ENCODE assay signal across 12 cellular contexts in the genomic region with DNA sequence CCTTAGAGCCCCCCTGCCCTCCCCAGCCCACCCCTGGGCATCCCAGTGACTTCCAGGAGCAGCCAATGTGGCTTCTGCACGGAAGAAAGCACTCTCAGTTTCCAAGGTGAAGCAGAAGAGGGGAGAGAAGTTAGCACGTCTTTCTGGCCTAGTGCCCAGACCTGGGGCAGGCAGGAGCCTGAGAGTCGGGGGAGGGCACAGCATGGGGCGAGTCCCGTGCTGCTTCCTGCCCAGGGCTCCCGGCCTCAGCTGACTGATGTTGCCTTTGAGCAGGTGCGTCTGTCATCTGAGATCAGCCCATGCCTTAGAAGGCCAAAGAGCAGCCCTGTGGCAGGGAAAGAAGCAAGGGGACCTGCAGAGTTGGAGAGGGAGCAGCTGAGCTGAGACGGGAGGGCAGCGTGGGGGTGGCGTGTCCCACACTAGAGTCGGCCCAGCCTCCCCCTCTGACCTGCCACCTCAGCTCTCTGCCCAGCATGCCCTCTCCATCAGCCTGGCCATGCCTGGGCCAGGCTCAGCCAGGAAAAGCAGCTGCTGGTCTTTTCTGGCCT. TPM values are rescaled to one million over a fixed set of nuclear protein-coding genes. Genes with fewer than 3 reads are reported as not detected.
DNase-seq lines count a peak whose midpoint lies in the region; ATAC-seq, FAIRE-seq and TF ChIP-seq lines count a peak whose summit lies in the region.
"Had no signal": no experiment of that assay in that cellular context is flagged by ENCODE, and none has a peak within 500 bp of the region (broad histone marks: within the 10 kb centered on the region; RNA-seq: fewer than 3 reads in every experiment).

No MANE protein-coding gene starts in this region.

- no peak for FAIRE-seq in kidney (lab: Jason Lieb, UNC)

- H3K4me1 ChIP-seq in kidney (ENCODE audit: control insufficient read depth in 1 of 2, insufficient read depth in 1 of 2, low read depth in 1 of 2, low read length in 2 of 2) (peaks cover 24 to 32% of the 10 kb centered on the region in 2 donors), hepatocyte (ENCODE audit: insufficient read depth) (no peaks in the 10 kb centered on the region)

- H3K36me3 ChIP-seq in kidney (ENCODE audit: control insufficient read depth in 1 of 2, insufficient read depth in 2 of 2, low read length in 2 of 2) (no peaks in the 10 kb centered on the region), hepatocyte (replicated peaks; ENCODE audit: insufficient read depth, low read depth) (no peaks in the 10 kb centered on the region)

- H3K79me2 ChIP-seq in hepatocyte, result no peaks in the 10 kb centered on the region

- intact Hi-C loops in kidney (cut with DNase I), result no loop called here

- DNase-seq in COLO668 (lab: John Stamatoyannopoulos, UW; ENCODE audit: unreplicated experiment), result peak; percentile 70
- peak; percentile 94 for DNase-seq in NCI-H69 (lab: John Stamatoyannopoulos, UW)
- no peak for DNase-seq in kidney
- DNase-seq in activated CD4-positive, alpha-beta T cell treated with anti-CD3 and anti-CD28 coated beads, Interleukin-2, amount 50 U/mL, for 48 hours, result no peak
- DNase-seq in stimulated activated CD4-positive, alpha-beta T cell treated with anti-CD3 and anti-CD28 coated beads, Interleukin-4, amount 100 ng/mL, for 1 hour, result no peak
- DNase-seq in hepatocyte (ENCODE audit: low spot score), result no peak
- no peak for DNase-seq in NCI-H510A (lab: John Stamatoyannopoulos, UW)
- DNase-seq: AML-193, GDM1, PC-3, T1000 had no signal

- peak overlapping the region; percentile 63 to 76 for H3K27ac ChIP-seq in kidney (ENCODE audit: low read depth in 2 of 2, low read length in 2 of 2)
- no peak overlapping the region for H3K27ac ChIP-seq in hepatocyte

- H2AFZ ChIP-seq in hepatocyte, result no peak overlapping the region

- no peaks in the 10 kb centered on the region for H3K9me2 ChIP-seq in hepatocyte (replicated peaks; ENCODE audit: insufficient read depth)

- 54% methylated on average over 11 of the region's 11 CpGs for WGBS in hepatocyte (ENCODE audit: low lambda C conversion rate, missing lambda C conversion rate)

- no peak overlapping the region for H3K4me3 ChIP-seq in kidney (ENCODE audit: low read length in 2 of 2)
- H3K4me3 ChIP-seq in hepatocyte, result no peak overlapping the region

- no peaks in the 10 kb centered on the region for H3K27me3 ChIP-seq in hepatocyte

- TF ChIP-seq CTCF in kidney (IDR thresholded peaks at IDR 0.05; ENCODE audit: borderline replicate concordance, extremely low read depth, insufficient read depth) (no peak), hepatocyte (IDR thresholded peaks at IDR 0.05; ENCODE audit: poor library complexity) (no peak)

- ATAC-seq in HG03432 (IDR thresholded peaks at IDR 0.05; ENCODE audit: unreplicated experiment), result peak; percentile 45
- ATAC-seq: PC-3 had no signal

- H3K9me3 ChIP-seq in kidney (ENCODE audit: control insufficient read depth in 1 of 2, low read length in 2 of 2) (no peaks in the 10 kb centered on the region), hepatocyte (ENCODE audit: low read depth) (no peaks in the 10 kb centered on the region)

- no peaks in the 10 kb centered on the region for H4K20me1 ChIP-seq in hepatocyte (ENCODE audit: insufficient read depth, poor library complexity, severe bottlenecking)

- no peak overlapping the region for H3K4me2 ChIP-seq in hepatocyte

- peak overlapping the region in 1 of 2 donors; percentile 7 for H3K9ac ChIP-seq in kidney (ENCODE audit: low read length in 2 of 2)

RNA-seq across cellular contexts. Expression of a gene that starts 3.3 kb away (rescaled TPM):
- total RNA-seq in kidney, result 27.6 TPM
- polyA plus RNA-seq in kidney (ENCODE audit: insufficient read depth, low read depth, low replicate concordance), result 14.8 TPM
- 2.1 and 6.1 TPM in 2 replicates for total RNA-seq in hepatocyte
- 3.7 and 6.5 TPM in 2 replicates for polyA plus RNA-seq in hepatocyte

RNA-seq across cellular contexts. Expression of a gene that starts 26.2 kb away (rescaled TPM):
- total RNA-seq in kidney, result 65.6 TPM
- polyA plus RNA-seq in kidney (ENCODE audit: insufficient read depth, low read depth, low replicate concordance), result 55.6 TPM
- 1.2 and 2.8 TPM in 2 replicates for total RNA-seq in hepatocyte
- 2.1 and 2.6 TPM in 2 replicates for polyA plus RNA-seq in hepatocyte

Comparison
In these comparisons a context has a peak if more than half of its experiments do, and no peak if none do; other contexts are left out.
1. DNase-seq: peak in COLO668 (single experiment) and NCI-H69 (single experiment); none in kidney (single experiment), activated CD4-positive, alpha-beta T cell treated with anti-CD3 and anti-CD28 coated beads, Interleukin-2, amount 50 U/mL, for 48 hours (0 of 2), stimulated activated CD4-positive, alpha-beta T cell treated with anti-CD3 and anti-CD28 coated beads, Interleukin-4, amount 100 ng/mL, for 1 hour (single experiment), hepatocyte (single experiment) and NCI-H510A (single experiment).
2. RNA of a gene that starts 26.2 kb away (total RNA-seq): 65.6 TPM in kidney (single experiment); 1.2 to 2.8 TPM in hepatocyte; every median in the first group is over 10 times any median in the second.